1 cellular context compared by ENCODE assay signal in the genomic region with DNA sequence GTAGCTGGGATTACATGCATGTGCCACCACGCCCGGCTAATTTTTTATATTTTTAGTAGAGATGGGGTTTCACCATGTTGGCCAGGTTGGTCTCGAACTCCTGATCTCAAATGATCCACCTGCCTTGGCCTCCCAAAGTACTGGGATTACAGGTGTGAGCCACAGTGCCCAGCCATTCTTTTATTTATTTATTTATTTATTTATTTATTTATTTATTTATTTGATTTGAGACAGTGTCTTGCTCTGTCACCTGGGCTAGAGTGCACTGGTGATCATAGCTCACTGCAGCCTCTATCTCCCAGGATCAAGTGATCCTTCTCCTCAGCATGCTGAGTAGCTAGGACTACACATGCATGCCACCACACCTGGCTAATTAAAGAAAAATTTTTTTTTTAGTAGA. TPM values are rescaled to one million over a fixed set of nuclear protein-coding genes. Genes with fewer than 3 reads are reported as not detected.
"Had no signal": no experiment of that assay in that cellular context is flagged by ENCODE, and none has a peak within 500 bp of the region (broad histone marks: within the 10 kb centered on the region; RNA-seq: fewer than 3 reads in every experiment).

No MANE protein-coding gene starts in this region.

RNA-seq across cellular contexts. Expression of a gene that starts 10.6 kb away (rescaled TPM):
- polyA plus RNA-seq: stomach had no signal
